24 cellular contexts compared by ENCODE assay signal in the genomic region with DNA sequence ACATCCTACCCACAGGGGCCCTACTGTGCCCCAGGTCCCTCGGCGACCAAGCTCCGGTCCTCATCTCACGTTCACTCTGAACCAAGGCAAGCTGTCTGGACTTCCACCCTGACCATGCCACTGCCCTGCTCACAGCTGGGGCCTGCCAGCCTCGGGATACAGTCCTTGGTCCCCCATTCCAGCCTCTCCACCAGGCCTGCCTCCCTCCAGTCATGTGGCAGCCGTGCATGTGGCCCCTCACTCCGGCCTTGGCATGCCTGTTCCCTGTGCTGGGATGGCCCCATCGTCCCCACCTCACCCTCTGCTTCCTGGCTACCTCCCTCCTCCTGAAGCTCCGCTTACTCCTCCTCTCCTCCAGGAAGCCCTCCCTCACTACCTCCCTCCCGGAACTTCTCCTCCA. TPM values are rescaled to one million over a fixed set of nuclear protein-coding genes. Genes with fewer than 3 reads are reported as not detected.
DNase-seq lines count a peak whose midpoint lies in the region; ATAC-seq, FAIRE-seq and TF ChIP-seq lines count a peak whose summit lies in the region.
"Had no signal": no experiment of that assay in that cellular context is flagged by ENCODE, and none has a peak within 500 bp of the region (broad histone marks: within the 10 kb centered on the region; RNA-seq: fewer than 3 reads in every experiment).

No MANE protein-coding gene starts in this region.

- in situ Hi-C loops in HepG2 (cut with HindIII; ENCODE audit: extremely low pct_ligation_motif_present, low pct_unique_long_range_greater_than_20kb): no loop called here

- H3K79me2 ChIP-seq in HepG2 (ENCODE audit: insufficient read depth, low read length): no peaks in the 10 kb centered on the region
- H3K79me2 ChIP-seq in PC-3 (ENCODE audit: low read length): 0 out of 2 replicates have a peak, but pooled peaks cover 8% of the 10 kb centered on the region

- DNase-seq in HepG2 (ENCODE audit: low spot score): no peak
- no peak for DNase-seq in right lobe of liver
- no peak for DNase-seq in PC-3
- no peak for DNase-seq in effector memory CD4-positive, alpha-beta T cell
- DNase-seq in GM20000 (ENCODE audit: low spot score): no peak
- DNase-seq: BE2C, DMS53, GF-D8, H7, NCI-H1417, NCI-H1694 treated with DMSO at 0.1 percent for 48 hours, NCI-H2081 treated with DMSO at 0.1 percent for 48 hours, NCI-H2171 treated with DMSO at 0.1 percent for 48 hours, NCI-H446, NCI-H526, OCI-M1, SHP77 treated with DMSO at 0.1 percent for 48 hours had no signal

- H3K9ac ChIP-seq in HepG2 (ENCODE audit: insufficient read depth, low read depth, low read length) (no peak overlapping the region), PC-3 (ENCODE audit: low read length) (no peak overlapping the region)

- H3K4me1 Mint-ChIP-seq in nephron: peaks cover 41% of the 10 kb centered on the region

- H3K4me3 Mint-ChIP-seq in nephron: no peak overlapping the region

- 55% methylated on average over 10 of the region's 10 CpGs for WGBS in HepG2 (ENCODE audit: low lambda C conversion rate)
- WGBS in right lobe of liver (ENCODE audit: insufficient coverage, low coverage, low lambda C conversion rate, missing lambda C conversion rate): 67% methylated on average over 9 of the region's 10 CpGs

- H3K4me3 ChIP-seq in HepG2 (replicated peaks in 1 of 3; ENCODE audit: insufficient read depth in 1 of 3, low read depth in 2 of 3, low read length in 3 of 3): no peak overlapping the region
- H3K4me3 ChIP-seq in right lobe of liver: no peak overlapping the region
- H3K4me3 ChIP-seq in PC-3 (ENCODE audit: low read length): no peak overlapping the region
- H3K4me3 ChIP-seq in effector memory CD4-positive, alpha-beta T cell (ENCODE audit: insufficient read depth, low read depth, low read length, poor library complexity, severe bottlenecking): no peak overlapping the region
- H3K4me3 ChIP-seq: MG63, SK-N-MC had no signal

- H4K20me1 ChIP-seq in HepG2 (ENCODE audit: insufficient read depth, low read length) (no peaks in the 10 kb centered on the region), PC-3 (ENCODE audit: low read length) (no peaks in the 10 kb centered on the region)

- TF ChIP-seq EP300 in HepG2 (IDR thresholded peaks at IDR 0.05; ENCODE audit: low read depth in 2 of 2, low read length in 2 of 2) (no peak), HepG2 (CRISPR knock-in tag; IDR thresholded peaks at IDR 0.05; ENCODE audit: borderline replicate concordance) (no peak)

- TF ChIP-seq POLR2A in HepG2 (IDR thresholded peaks at IDR 0.05; ENCODE audit: insufficient read depth in 1 of 2, low read depth in 2 of 2, low read length in 2 of 2) (no peak), right lobe of liver (IDR thresholded peaks at IDR 0.05) (no peak)

- peaks cover 17% of the 10 kb centered on the region for H3K27me3 Mint-ChIP-seq in nephron (ENCODE audit: low read depth)

- H3K27me3 ChIP-seq in HepG2 (ENCODE audit: control insufficient read depth in 1 of 2, insufficient read depth in 2 of 2, low read length in 2 of 2) (no peaks in the 10 kb centered on the region), right lobe of liver (no peaks in the 10 kb centered on the region), PC-3 (ENCODE audit: low read length) (no peaks in the 10 kb centered on the region)
- H3K27me3 ChIP-seq in effector memory CD4-positive, alpha-beta T cell (replicated peaks; ENCODE audit: control insufficient read depth, insufficient read depth, low read length, poor library complexity, severe bottlenecking): no peaks in the 10 kb centered on the region
- H3K27me3 ChIP-seq: BE2C, MG63 had no signal

- peaks cover 12% of the 10 kb centered on the region for H3F3A ChIP-seq in PC-3 (ENCODE audit: low read length, unreplicated experiment)

- H3K36me3 ChIP-seq in HepG2 (replicated peaks in 1 of 2; ENCODE audit: control insufficient read depth in 1 of 2, insufficient read depth in 2 of 2, low read length in 2 of 2) (no peaks in the 10 kb centered on the region), right lobe of liver (no peaks in the 10 kb centered on the region), PC-3 (ENCODE audit: low read depth, low read length) (no peaks in the 10 kb centered on the region)
- H3K36me3 ChIP-seq in effector memory CD4-positive, alpha-beta T cell (ENCODE audit: control insufficient read depth, insufficient read depth, low read length): no peaks in the 10 kb centered on the region
- H3K36me3 ChIP-seq: BE2C, MG63 had no signal

- CTCF ChIA-PET in HepG2 (lab: Yijun Ruan, JAX; ENCODE audit: low intra/inter-chr PET ratio, low total read pairs) (no interaction called here), PC-3 (lab: Charles Lee) (no interaction called here)

- H3K9me3 ChIP-seq in HepG2 (ENCODE audit: low read length): no peaks in the 10 kb centered on the region
- no peaks in the 10 kb centered on the region for H3K9me3 ChIP-seq in right lobe of liver
- H3K9me3 ChIP-seq in PC-3 (ENCODE audit: low read length): no peaks in the 10 kb centered on the region
- H3K9me3 ChIP-seq in effector memory CD4-positive, alpha-beta T cell (ENCODE audit: control insufficient read depth, low read length): no peaks in the 10 kb centered on the region
- H3K9me3 ChIP-seq: BE2C, MG63 had no signal

- no peak for TF ChIP-seq RAD21 in HepG2 (CRISPR knock-in tag; IDR thresholded peaks at IDR 0.05)

- H3K27ac Mint-ChIP-seq in nephron: peak overlapping the region in 2 of 3 experiments; percentile 51 to 74

- ATAC-seq in HepG2 (peak; percentile 17; the same call in 1 of the 3 replicates), right lobe of liver (no peak), PC-3 (no peak), HG03432 (IDR thresholded peaks at IDR 0.05; ENCODE audit: unreplicated experiment) (no peak)

- H3K4me2 ChIP-seq in HepG2 (ENCODE audit: low read depth, low read length) (peak overlapping the region; percentile 29; the same call in 1 of the 2 replicates), PC-3 (ENCODE audit: low read length) (peak overlapping the region; percentile 75)

- intact Hi-C loops in HepG2 (cut with micrococcal nuclease; ENCODE audit: unreplicated experiment): no loop called here
- intact Hi-C loops in right lobe of liver (cut with DNase I): no loop called here
- intact Hi-C loops in PC-3 (cut with micrococcal nuclease): no loop called here

- H2AFZ ChIP-seq in HepG2 (ENCODE audit: low read length) (no peak overlapping the region), PC-3 (ENCODE audit: low read length) (no peak overlapping the region)

- no peaks in the 10 kb centered on the region for H3K36me3 Mint-ChIP-seq in nephron (ENCODE audit: low read depth)

- H3K27ac ChIP-seq in HepG2 (ENCODE audit: extremely low read length, insufficient read depth, low read length): no peak overlapping the region
- H3K27ac ChIP-seq in right lobe of liver: no peak overlapping the region
- H3K27ac ChIP-seq in PC-3 (ENCODE audit: low read length): no peak overlapping the region
- no peak overlapping the region for H3K27ac ChIP-seq in effector memory CD4-positive, alpha-beta T cell (ENCODE audit: insufficient read depth, low read length, poor library complexity, severe bottlenecking)
- H3K27ac ChIP-seq: SK-N-MC had no signal

- no peaks in the 10 kb centered on the region for H3K9me3 Mint-ChIP-seq in nephron

- H3K4me1 ChIP-seq in HepG2 (ENCODE audit: insufficient read depth, low read length): peaks cover 63% of the 10 kb centered on the region
- H3K4me1 ChIP-seq in right lobe of liver: no peaks in the 10 kb centered on the region
- peaks cover 30% of the 10 kb centered on the region for H3K4me1 ChIP-seq in PC-3 (ENCODE audit: insufficient read depth, low read length)
- no peaks in the 10 kb centered on the region for H3K4me1 ChIP-seq in effector memory CD4-positive, alpha-beta T cell (ENCODE audit: control insufficient read depth, insufficient read depth, low read length, poor library complexity, severe bottlenecking)

- BruUV-seq in HepG2 (replicated peaks; lab: Mats Ljungman, UMichigan): no TSS peak
- BruUV-seq in PC-3 (replicated peaks; lab: Mats Ljungman, UMichigan): no TSS peak

- H3K9me2 ChIP-seq in PC-3 (replicated peaks; ENCODE audit: low read length): no peaks in the 10 kb centered on the region

- TF ChIP-seq CTCF in HepG2 (CRISPR knock-in tag; IDR thresholded peaks at IDR 0.05) (no peak), right lobe of liver (IDR thresholded peaks at IDR 0.05) (no peak), PC-3 (conservative IDR thresholded peaks at IDR 0.05; ENCODE audit: low read depth, low read length) (no peak), nephron (IDR thresholded peaks at IDR 0.05; ENCODE audit: unreplicated experiment in 3 of 3) (no peak), GM20000 (IDR thresholded peaks at IDR 0.05; ENCODE audit: extremely low read depth, missing control alignments) (no peak)

- no peak for FAIRE-seq in HepG2 (lab: Jason Lieb, UNC)
- FAIRE-seq: D721Med had no signal

- POLR2A ChIA-PET in HepG2 (lab: Yijun Ruan, JAX) (no interaction called here), PC-3 (lab: Charles Lee; ENCODE audit: unreplicated experiment) (no interaction called here)

RNA-seq across cellular contexts. Expression of a gene that starts 38.6 kb away (rescaled TPM):
- 48.2 and 95.5 TPM in 2 replicates for total RNA-seq in HepG2 (2016; rRNA removed; fragmentation: Illumina TruSeq; extraction: Trizol)
- 20.1 and 21.5 TPM in 2 replicates for total RNA-seq in HepG2 (2016; cell fraction: cytosol; rRNA removed; fragmentation: Illumina TruSeq; extraction: Trizol; ENCODE audit: low read depth)
- 42.8 and 103 TPM in 2 replicates for total RNA-seq in HepG2 (2016; cell fraction: insoluble cytoplasmic fraction; rRNA removed; fragmentation: Illumina TruSeq; extraction: Trizol)
- 36.0 and 50.6 TPM in 2 replicates for total RNA-seq in HepG2 (2016; cell fraction: membrane; rRNA removed; fragmentation: Illumina TruSeq; extraction: Trizol)
- 89.0 and 105 TPM in 2 replicates for total RNA-seq in HepG2 (2016; cell fraction: nucleus; rRNA removed; fragmentation: Illumina TruSeq; extraction: Trizol)
- polyA plus RNA-seq in HepG2 (2011; rRNA removed): 312 and 395 TPM in 2 replicates
- polyA plus RNA-seq in HepG2 (2011; cell fraction: cytosol; rRNA removed): 265 and 361 TPM in 2 replicates
- polyA plus RNA-seq in HepG2 (2011; cell fraction: nucleus; rRNA removed): 341 and 399 TPM in 2 replicates
- polyA plus RNA-seq in HepG2 (2012): 757 and 768 TPM in 2 replicates
- 47.2 and 71.3 TPM in 2 replicates for polyA plus RNA-seq in HepG2 (2016; cell fraction: cytosol; fragmentation: Illumina TruSeq; extraction: Trizol; ENCODE audit: low read depth)
- polyA plus RNA-seq in HepG2 (2016; cell fraction: insoluble cytoplasmic fraction; fragmentation: Illumina TruSeq; extraction: Trizol; ENCODE audit: low read depth): 105 and 121 TPM in 2 replicates
- 59.9 and 79.2 TPM in 2 replicates for polyA plus RNA-seq in HepG2 (2016; cell fraction: membrane; fragmentation: Illumina TruSeq; extraction: Trizol; ENCODE audit: low read depth)
- polyA plus RNA-seq in HepG2 (2016; cell fraction: nucleus; fragmentation: Illumina TruSeq; extraction: Trizol; ENCODE audit: insufficient read depth, low read depth): 324 and 361 TPM in 2 replicates
- 0.49 and 99.7 TPM in 2 replicates for polyA minus RNA-seq in HepG2 (2011; rRNA and poly(A)+ RNA removed; ENCODE audit: low replicate concordance)
- polyA minus RNA-seq in HepG2 (2011; cell fraction: cytosol; rRNA and poly(A)+ RNA removed): 86.7 and 119 TPM in 2 replicates
- 18.8 and 31.0 TPM in 2 replicates for polyA minus RNA-seq in HepG2 (2011; cell fraction: nucleus; rRNA and poly(A)+ RNA removed)
- 10 to 100 TPM in 1 of 6 experiments, 1 to 10 TPM in 2, not detected in 3; 1.7 to 13.4 (median 3.8) TPM for total RNA-seq in right lobe of liver
- not detected in 2 replicates for total RNA-seq in PC-3 (2014; rRNA removed)
- total RNA-seq: A673, RPMI7951 had no signal
